Comparison of ENCODE assay signal across 8 cellular contexts in genomic region chr10:125060851-125061556, GRCh38.
A peak's percentile ranks its signal among the peaks of the same experiment; 100 is the strongest.
DNase-seq lines count a peak whose midpoint lies in the region; ATAC-seq and TF ChIP-seq lines count a peak whose summit lies in the region.

No MANE protein-coding gene starts in this region.

- no peak overlapping the region for H3K4me3 ChIP-seq in colonic mucosa

- H3K27me3 ChIP-seq in colonic mucosa: no peaks in the 10 kb centered on the region

- peak overlapping the region; percentile 52 for H3K27ac ChIP-seq in colonic mucosa

- H3K9ac ChIP-seq in colonic mucosa (ENCODE audit: low read depth in 2 of 2, low read length in 2 of 2): peak overlapping the region in 1 of 2 donors; percentile 58

- peak; percentile 75 for TF ChIP-seq CTCF in colonic mucosa (IDR thresholded peaks at IDR 0.05)

- peaks cover 26% of the 10 kb centered on the region for H3K4me1 ChIP-seq in colonic mucosa

- H3K9me3 ChIP-seq in colonic mucosa: no peaks in the 10 kb centered on the region

- DNase-seq in COLO668 (lab: John Stamatoyannopoulos, UW; ENCODE audit: unreplicated experiment): peak; percentile 60
- DNase-seq in HT-29 (ENCODE audit: low spot score): peak; percentile 78
- DNase-seq in SW 1271 (lab: John Stamatoyannopoulos, UW): peak; percentile 9 to 12
- DNase-seq in colonic mucosa: peak; percentile 92
- DNase-seq in left lobe of liver (ENCODE audit: low spot score): peak; percentile 75
- peak; percentile 32 for DNase-seq in stimulated activated CD4-positive, alpha-beta T cell treated with anti-CD3 and anti-CD28 coated beads, Interleukin-1b, Interleukin-23, amount 100 ng/mL, for 48 hours

- ATAC-seq in left lobe of liver: peak; percentile 88
- no peak for ATAC-seq in GM18520 (IDR thresholded peaks at IDR 0.05; ENCODE audit: unreplicated experiment)
- no peak for ATAC-seq in GM18517 (IDR thresholded peaks at IDR 0.05; ENCODE audit: unreplicated experiment)

- no peaks in the 10 kb centered on the region for H3K36me3 ChIP-seq in colonic mucosa

- intact Hi-C loops in colonic mucosa (cut with DNase I): loop anchor here (5.0 kb wide), 1 partner anchor 69 kb away; no protein-coding TSS in a partner anchor

Comparison
In these comparisons a context has a peak if more than half of its experiments do, and no peak if none do; other contexts are left out.
1. DNase-seq: peak in every context shown above with its lines; median percentile 92 in colonic mucosa; 78 in HT-29; 75 in left lobe of liver; 60 in COLO668; 32 in stimulated activated CD4-positive, alpha-beta T cell treated with anti-CD3 and anti-CD28 coated beads, Interleukin-1b, Interleukin-23, amount 100 ng/mL, for 48 hours; 10 in SW 1271.